14 cellular contexts compared by ENCODE assay signal in genomic region chr10:97138174-97138573, GRCh38. TPM values are rescaled to one million over a fixed set of nuclear protein-coding genes. Genes with fewer than 3 reads are reported as not detected.
A peak's percentile ranks its signal among the peaks of the same experiment; 100 is the strongest.
DNase-seq lines count a peak whose midpoint lies in the region; ATAC-seq, FAIRE-seq and TF ChIP-seq lines count a peak whose summit lies in the region.
"Had no signal": no experiment of that assay in that cellular context is flagged by ENCODE, and none has a peak within 500 bp of the region (broad histone marks: within the 10 kb centered on the region; RNA-seq: fewer than 3 reads in every experiment).

No MANE protein-coding gene starts in this region.

- H3K36me3 ChIP-seq in H7 (replicated peaks; ENCODE audit: control insufficient read depth, insufficient read depth, low read length) = no peaks in the 10 kb centered on the region
- no peaks in the 10 kb centered on the region for H3K36me3 ChIP-seq in SU-DHL-6 (ENCODE audit: low read length)
- no peaks in the 10 kb centered on the region for H3K36me3 ChIP-seq in HepG2 (replicated peaks in 1 of 2; ENCODE audit: control insufficient read depth in 1 of 2, insufficient read depth in 2 of 2, low read length in 2 of 2)
- H3K36me3 ChIP-seq: upper lobe of left lung had no signal

- H3K79me2 ChIP-seq in SU-DHL-6 (ENCODE audit: insufficient read depth, low read length) (no peaks in the 10 kb centered on the region), HepG2 (ENCODE audit: insufficient read depth, low read length) (no peaks in the 10 kb centered on the region)

- H3K27me3 ChIP-seq in H7 (ENCODE audit: control insufficient read depth, insufficient read depth, low read length) = peaks cover 6% of the 10 kb centered on the region; the same call in 1 of the 2 replicates
- no peaks in the 10 kb centered on the region for H3K27me3 ChIP-seq in SU-DHL-6 (ENCODE audit: low read length)
- peaks cover 0 to 14% of the 10 kb centered on the region in 2 experiments; a peak in 1 of 5 replicates for H3K27me3 ChIP-seq in HepG2 (ENCODE audit: control insufficient read depth in 1 of 2, insufficient read depth in 2 of 2, low read length in 2 of 2)
- H3K27me3 ChIP-seq: upper lobe of left lung had no signal

- H4K20me1 ChIP-seq in SU-DHL-6 (ENCODE audit: low read depth, low read length) = no peaks in the 10 kb centered on the region
- no peaks in the 10 kb centered on the region for H4K20me1 ChIP-seq in HepG2 (ENCODE audit: insufficient read depth, low read length)

- ATAC-seq in HepG2 (peak; percentile 55), HG03521 (IDR thresholded peaks at IDR 0.05; ENCODE audit: unreplicated experiment) (no peak), HG02678 (IDR thresholded peaks at IDR 0.05; ENCODE audit: unreplicated experiment) (no peak)
- ATAC-seq: effector memory CD8-positive, alpha-beta T cell had no signal

- in situ Hi-C loops in ACHN (cut with HindIII; ENCODE audit: low pct_ligation_motif_present, low pct_unique_long_range_greater_than_20kb, low sequenced_read_pairs) = no loop called here
- in situ Hi-C loops in HepG2 (cut with HindIII; ENCODE audit: extremely low pct_ligation_motif_present, low pct_unique_long_range_greater_than_20kb) = no loop called here

- POLR2A ChIA-PET in HepG2 (lab: Yijun Ruan, JAX) = interaction anchor here (0.9 to 1.9 kb wide), 3 partner anchors 9 to 41 kb away, joined by 3 to 6 read pairs (median 4); no protein-coding TSS in a partner anchor

- no peak overlapping the region for H3K9ac ChIP-seq in SU-DHL-6 (ENCODE audit: low read length)
- H3K9ac ChIP-seq in HepG2 (ENCODE audit: insufficient read depth, low read depth, low read length) = no peak overlapping the region

- DNase-seq in ACHN (peak; percentile 11), H7 (peak; percentile 86), HepG2 (ENCODE audit: low spot score) (peak; percentile 50), GM12892 (ENCODE audit: insufficient read length) (no peak)
- no peak for DNase-seq in activated CD8-positive, alpha-beta memory T cell treated with anti-CD3 and anti-CD28 coated beads, Interleukin-2, amount 50 U/mL, for 48 hours
- DNase-seq: amniotic stem cell; effector memory CD8-positive, alpha-beta T cell; head of caudate nucleus; upper lobe of left lung had no signal

- H3K9me2 ChIP-seq in SU-DHL-6 (replicated peaks; ENCODE audit: insufficient read depth, low read length) = no peaks in the 10 kb centered on the region

- H3K4me3 ChIP-seq in H7 (ENCODE audit: insufficient read depth, low read depth, low read length) = no peak overlapping the region
- H3K4me3 ChIP-seq in SU-DHL-6 (ENCODE audit: insufficient read depth, low read length, poor library complexity, severe bottlenecking) = no peak overlapping the region
- no peak overlapping the region for H3K4me3 ChIP-seq in HepG2 (replicated peaks in 1 of 3; ENCODE audit: insufficient read depth in 1 of 3, low read depth in 2 of 3, low read length in 3 of 3)
- H3K4me3 ChIP-seq: upper lobe of left lung had no signal

- H3F3A ChIP-seq in SU-DHL-6 (ENCODE audit: insufficient read depth) = no peaks in the 10 kb centered on the region

- CTCF ChIA-PET in HepG2 (lab: Yijun Ruan, JAX; ENCODE audit: low intra/inter-chr PET ratio, low total read pairs) = interaction anchor here (0.7 to 0.8 kb wide), 3 partner anchors 41 to 72 kb away, joined by 3 read pairs; no protein-coding TSS in a partner anchor

- no peak for TF ChIP-seq POLR2A in HepG2 (IDR thresholded peaks at IDR 0.05; ENCODE audit: insufficient read depth in 1 of 2, low read depth in 2 of 2, low read length in 2 of 2)
- no peak for TF ChIP-seq POLR2A in GM12892 (IDR thresholded peaks at IDR 0.05; ENCODE audit: low read depth, low read length)

- H3K27ac ChIP-seq in SU-DHL-6 (ENCODE audit: low read depth, low read length) (no peak overlapping the region), HepG2 (ENCODE audit: extremely low read length, insufficient read depth, low read length) (no peak overlapping the region)
- H3K27ac ChIP-seq: HL-60, upper lobe of left lung had no signal

- H3K4me2 ChIP-seq in SU-DHL-6 (ENCODE audit: low read depth, low read length, poor library complexity, severe bottlenecking) = no peak overlapping the region
- peak overlapping the region; percentile 22; the same call in 1 of the 2 replicates for H3K4me2 ChIP-seq in HepG2 (ENCODE audit: low read depth, low read length)

- WGBS in HepG2 (ENCODE audit: low lambda C conversion rate) = 51% methylated on average over 13 of the region's 15 CpGs

- H3K4me1 ChIP-seq in HepG2 (ENCODE audit: insufficient read depth, low read length) = peaks cover 85% of the 10 kb centered on the region
- H3K4me1 ChIP-seq: upper lobe of left lung had no signal

- FAIRE-seq in HepG2 (lab: Jason Lieb, UNC) (no peak), GM12892 (lab: Jason Lieb, UNC) (no peak)
- FAIRE-seq: TTC549 had no signal

- TF ChIP-seq EP300 in HepG2 (IDR thresholded peaks at IDR 0.05; ENCODE audit: low read depth in 2 of 2, low read length in 2 of 2) (no peak), HepG2 (CRISPR knock-in tag; IDR thresholded peaks at IDR 0.05; ENCODE audit: borderline replicate concordance) (no peak)

- H2AFZ ChIP-seq in SU-DHL-6 (ENCODE audit: low read depth, low read length, severe bottlenecking) (no peak overlapping the region), HepG2 (ENCODE audit: low read length) (no peak overlapping the region)

- BruUV-seq in HepG2 (replicated peaks; lab: Mats Ljungman, UMichigan) = no TSS peak

- TF ChIP-seq CTCF in SU-DHL-6 (IDR thresholded peaks at IDR 0.05; ENCODE audit: insufficient read depth, low read length, poor library complexity, severe bottlenecking) (peak; percentile 58), HepG2 (CRISPR knock-in tag; IDR thresholded peaks at IDR 0.05) (peak; percentile 80)

- peak; percentile 75; the same call in 1 of the 2 replicates for TF ChIP-seq RAD21 in HepG2 (CRISPR knock-in tag; IDR thresholded peaks at IDR 0.05)

- no peaks in the 10 kb centered on the region for H3K9me3 ChIP-seq in SU-DHL-6 (ENCODE audit: insufficient read depth, low read length)
- H3K9me3 ChIP-seq in HepG2 (ENCODE audit: low read length) = no peaks in the 10 kb centered on the region
- H3K9me3 ChIP-seq: upper lobe of left lung had no signal

- intact Hi-C loops in HepG2 (cut with micrococcal nuclease; ENCODE audit: unreplicated experiment) = loop anchor here (10.0 kb wide), 1 partner anchor 47 kb away; the partner anchor contains the start of gene SLIT1

TF ChIP-seq in HepG2, 621 proteins besides CTCF, POLR2A, EP300 and RAD21 (continues in another document):
- TF ChIP-seq FOXO4 (CRISPR knock-in tag; conservative IDR thresholded peaks at IDR 0.05) = no peak
- TF ChIP-seq SKI (IDR thresholded peaks at IDR 0.05; ENCODE audit: partially characterized antibody) = no peak
- peak; percentile 66 for TF ChIP-seq STAG1 (CRISPR knock-in tag; IDR thresholded peaks at IDR 0.05)
- no peak for TF ChIP-seq TP53 (CRISPR knock-in tag; conservative IDR thresholded peaks at IDR 0.05)
- no peak for TF ChIP-seq ZNF790 (CRISPR knock-in tag; IDR thresholded peaks at IDR 0.05; ENCODE audit: borderline replicate concordance)
- TF ChIP-seq ZNF331 (CRISPR knock-in tag; IDR thresholded peaks at IDR 0.05) = peak; percentile 31; the same call in 1 of the 2 replicates

RNA-seq across cellular contexts. Expression of gene SLIT1, which starts 47.6 kb away (rescaled TPM):
- total RNA-seq in H7 (2014; rRNA removed; shearing (Covaris generic)) = 0.28 and 1.6 TPM in 2 replicates
- 0.07 and 0.33 TPM in 2 replicates for total RNA-seq in HepG2 (2016; rRNA removed; fragmentation: Illumina TruSeq; extraction: Trizol)
- total RNA-seq in HepG2 (2016; cell fraction: cytosol; rRNA removed; fragmentation: Illumina TruSeq; extraction: Trizol; ENCODE audit: low read depth) = 0.09 TPM in 1 of 2 replicates, not detected in the other
- 0.03 and 0.06 TPM in 2 replicates for total RNA-seq in HepG2 (2016; cell fraction: insoluble cytoplasmic fraction; rRNA removed; fragmentation: Illumina TruSeq; extraction: Trizol)
- total RNA-seq in HepG2 (2016; cell fraction: membrane; rRNA removed; fragmentation: Illumina TruSeq; extraction: Trizol) = 0.07 and 0.09 TPM in 2 replicates
- total RNA-seq in HepG2 (2016; cell fraction: nucleus; rRNA removed; fragmentation: Illumina TruSeq; extraction: Trizol) = 0.43 and 0.72 TPM in 2 replicates
- polyA plus RNA-seq in HepG2 (2011; rRNA removed) = 0.09 and 0.22 TPM in 2 replicates
- 0.05 TPM in 2 replicates for polyA plus RNA-seq in HepG2 (2011; cell fraction: cytosol; rRNA removed)
- 0.52 and 0.96 TPM in 2 replicates for polyA plus RNA-seq in HepG2 (2011; cell fraction: nucleus; rRNA removed)
- 0.17 and 0.23 TPM in 2 replicates for polyA plus RNA-seq in HepG2 (2012)
- polyA plus RNA-seq in HepG2 (2016; cell fraction: cytosol; fragmentation: Illumina TruSeq; extraction: Trizol; ENCODE audit: low read depth) = 0.12 TPM in 1 of 2 replicates, not detected in the other
- polyA plus RNA-seq in HepG2 (2016; cell fraction: insoluble cytoplasmic fraction; fragmentation: Illumina TruSeq; extraction: Trizol; ENCODE audit: low read depth) = 0.17 TPM in 1 of 2 replicates, not detected in the other
- polyA plus RNA-seq in HepG2 (2016; cell fraction: membrane; fragmentation: Illumina TruSeq; extraction: Trizol; ENCODE audit: low read depth) = 0.05 TPM in 1 of 2 replicates, not detected in the other
- polyA plus RNA-seq in HepG2 (2016; cell fraction: nucleus; fragmentation: Illumina TruSeq; extraction: Trizol; ENCODE audit: insufficient read depth, low read depth) = 0.11 TPM in 1 of 2 replicates, not detected in the other
- 0.05 and 2.2 TPM in 2 replicates for polyA minus RNA-seq in HepG2 (2011; rRNA and poly(A)+ RNA removed; ENCODE audit: low replicate concordance)
- polyA minus RNA-seq in HepG2 (2011; cell fraction: cytosol; rRNA and poly(A)+ RNA removed) = 0.59 TPM in 1 of 2 replicates, not detected in the other
- polyA minus RNA-seq in HepG2 (2011; cell fraction: nucleus; rRNA and poly(A)+ RNA removed) = 1.6 and 1.8 TPM in 2 replicates
- polyA plus RNA-seq in GM12892 (2012; ENCODE audit: missing spikeins) = 0.40 TPM

Comparison
In these comparisons a context has a peak if more than half of its experiments do, and no peak if none do; other contexts are left out.
1. DNase-seq: peak in ACHN (single experiment), H7 (single experiment) and HepG2 (single experiment); none in activated CD8-positive, alpha-beta memory T cell treated with anti-CD3 and anti-CD28 coated beads, Interleukin-2, amount 50 U/mL, for 48 hours (single experiment) and GM12892 (single experiment).